17 cellular contexts compared by ENCODE assay signal in the genomic region with DNA sequence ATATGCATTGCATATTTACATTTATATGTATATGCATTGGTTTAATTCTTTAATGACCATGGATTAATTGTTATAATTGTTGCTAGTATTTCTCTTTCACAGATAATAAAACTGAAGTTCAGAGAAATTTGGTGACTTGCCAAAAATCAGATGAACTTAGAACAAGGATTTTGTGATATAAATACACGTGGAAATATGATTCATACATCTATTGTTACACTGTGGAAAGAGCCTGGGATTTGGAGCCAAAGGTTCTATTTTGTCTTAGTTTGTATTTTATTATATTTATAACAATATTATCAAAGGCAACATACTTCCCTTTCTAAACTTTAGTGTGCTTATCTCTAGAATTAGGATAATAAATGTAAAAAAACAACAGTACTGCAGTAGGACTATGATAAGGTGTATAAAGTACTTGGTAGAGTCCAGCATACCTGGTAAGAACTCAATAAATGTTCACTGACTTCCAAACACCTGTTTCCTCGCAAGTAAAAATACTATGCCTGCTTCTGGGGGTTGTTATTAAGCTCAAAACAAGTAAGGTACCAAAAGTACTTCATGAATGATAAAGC.
"Had no signal": no experiment of that assay in that cellular context is flagged by ENCODE, and none has a peak within 500 bp of the region (broad histone marks: within the 10 kb centered on the region; RNA-seq: fewer than 3 reads in every experiment).

No MANE protein-coding gene starts in this region.

- H3K27me3 ChIP-seq: ovary, SJCRH30, upper lobe of right lung had no signal

- H3K4me1 ChIP-seq: upper lobe of right lung had no signal

- H3K9me3 ChIP-seq: ovary, SJCRH30, thoracic aorta, upper lobe of right lung had no signal

- ATAC-seq: activated T-cell treated with anti-CD3 and anti-CD28 coated beads, Interleukin-2, amount 50 U/mL, for 72 hours; natural killer cell; sciatic nerve; stimulated activated naive B cell treated with anti-CD40 and anti-IgM and Interleukin-4, amounts not matched to agents 10 μg/mL and 1 μg/mL and 100 μg/mL, for 72 hours; upper lobe of right lung had no signal

- DNase-seq: activated CD4-positive, alpha-beta T cell treated with anti-CD3 and anti-CD28 coated beads, Interleukin-2, amount 50 U/mL, for 1 hour; activated CD4-positive, CD25-positive, alpha-beta regulatory T cell treated with anti-CD3 and anti-CD28 coated beads, Interleukin-2, amount 50 U/mL, for 72 hours; activated CD8-positive, alpha-beta memory T cell treated with anti-CD3 and anti-CD28 coated beads for 24 hours; activated CD8-positive, alpha-beta memory T cell treated with anti-CD3 and anti-CD28 coated beads, Interleukin-2, amount 50 U/mL, for 48 hours; activated effector memory CD4-positive, alpha-beta T cell treated with anti-CD3 and anti-CD28 coated beads, Interleukin-2, amount 50 U/mL, for 16 hours; activated T-cell treated with anti-CD3 and anti-CD28 coated beads, Interleukin-2, amount 50 U/mL, for 72 hours; glutamatergic neuron; mesendoderm; natural killer cell; ovary; SJCRH30; stimulated activated naive B cell treated with anti-CD40 and anti-IgM and Interleukin-4, amounts not matched to agents 10 μg/mL and 1 μg/mL and 100 μg/mL, for 72 hours; T-helper 2 cell; upper lobe of right lung had no signal

- H3K27ac ChIP-seq: ovary, SJCRH30, thoracic aorta, upper lobe of right lung, VCaP had no signal

- H3K36me3 ChIP-seq: ovary, SJCRH30, thoracic aorta, upper lobe of right lung had no signal

- H3K4me3 ChIP-seq: ovary, SJCRH30, thoracic aorta, upper lobe of right lung had no signal
